Comparison of ENCODE assay signal across 39 cellular contexts in the genomic region with DNA sequence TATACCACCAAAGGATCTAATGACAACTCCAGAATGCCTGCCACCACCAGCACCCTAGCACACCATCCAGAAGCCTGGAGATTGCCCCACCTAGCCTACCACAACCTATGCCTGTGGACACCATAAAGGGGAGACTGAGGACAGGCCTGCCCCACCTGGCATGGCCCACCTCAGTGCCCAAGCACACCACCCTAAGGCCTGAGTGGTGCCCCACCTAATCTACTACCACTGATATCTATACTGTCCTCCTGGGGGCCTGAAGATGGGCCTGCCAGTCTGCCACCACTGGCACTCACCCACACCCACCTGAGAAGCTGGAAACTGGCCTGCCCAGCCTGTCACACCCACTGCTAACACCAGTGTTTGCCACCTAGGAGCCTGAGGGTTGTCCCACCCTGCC. TPM values are rescaled to one million over a fixed set of nuclear protein-coding genes. Genes with fewer than 3 reads are reported as not detected.
"Had no signal": no experiment of that assay in that cellular context is flagged by ENCODE, and none has a peak within 500 bp of the region (broad histone marks: within the 10 kb centered on the region; RNA-seq: fewer than 3 reads in every experiment).

No MANE protein-coding gene starts in this region.

- H3K36me3 ChIP-seq: MG63 had no signal

- H3K27me3 ChIP-seq: MG63 had no signal

- DNase-seq: Karpas-422, Kasumi-1, KG1, MG63, MM.1S, MV-4-11, NCI-H1048, NCI-H1092, NCI-H1092 treated with DMSO at 0.1 percent for 48 hours, NCI-H1105, NCI-H1105 treated with DMSO at 0.1 percent for 48 hours, NCI-H1417, NCI-H1417 treated with DMSO at 0.1 percent for 48 hours, NCI-H1436, NCI-H1436 treated with DMSO at 0.1 percent for 48 hours, NCI-H146, NCI-H1694, NCI-H1694 treated with DMSO at 0.1 percent for 48 hours, NCI-H187, NCI-H187 treated with DMSO at 0.1 percent for 48 hours, NCI-H1930, NCI-H2029, NCI-H2029 treated with DMSO at 0.1 percent for 48 hours, NCI-H2081, NCI-H2081 treated with DMSO at 0.1 percent for 48 hours, NCI-H2107, NCI-H2171, NCI-H2171 treated with DMSO at 0.1 percent for 48 hours, NCI-H2227 treated with DMSO at 0.1 percent for 48 hours, NCI-H226, NCI-H345, NCI-H446, NCI-H446 treated with DMSO at 0.1 percent for 48 hours, NCI-H510A had no signal

- H3K9ac ChIP-seq: KMS-11 had no signal

- H3K4me3 ChIP-seq: MG63 had no signal

- H3K4me2 ChIP-seq: KMS-11 had no signal

- H3K9me3 ChIP-seq: MG63 had no signal

- H3K27ac ChIP-seq: KMS-11 had no signal

RNA-seq across cellular contexts. Expression of a gene that starts 31.8 kb away (rescaled TPM):
- total RNA-seq: LHCN-M2, M059J, MCF 10A, NCI-H460 had no signal

RNA-seq across cellular contexts. Expression of a gene that starts 32.1 kb away (rescaled TPM):
- total RNA-seq: LHCN-M2, M059J, MCF 10A, NCI-H460 had no signal

RNA-seq across cellular contexts. Expression of a gene that starts 43.7 kb away (rescaled TPM):
- total RNA-seq: LHCN-M2, NCI-H460 had no signal
